20 cellular contexts compared by ENCODE assay signal in the genomic region with DNA sequence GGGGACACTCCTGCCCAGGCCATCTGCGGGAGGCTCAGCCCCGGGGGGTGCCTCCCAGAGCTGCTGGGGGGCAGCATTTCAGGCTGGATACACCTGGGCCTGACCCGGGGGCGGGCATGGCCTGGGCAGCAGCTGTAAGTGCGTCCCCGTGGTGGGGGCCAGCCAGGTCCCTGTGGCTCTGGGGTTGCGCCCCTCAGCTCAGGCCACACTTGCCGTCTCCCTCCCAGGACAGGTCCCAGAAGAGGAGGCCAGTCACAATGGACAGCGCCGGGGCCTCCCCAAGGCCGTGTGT. TPM values are rescaled to one million over a fixed set of nuclear protein-coding genes. Genes with fewer than 3 reads are reported as not detected.
DNase-seq lines count a peak whose midpoint lies in the region; ATAC-seq and TF ChIP-seq lines count a peak whose summit lies in the region.
"Had no signal": no experiment of that assay in that cellular context is flagged by ENCODE, and none has a peak within 500 bp of the region (broad histone marks: within the 10 kb centered on the region; RNA-seq: fewer than 3 reads in every experiment).

No MANE protein-coding gene starts in this region.

- H2AFZ ChIP-seq in neural progenitor cell (replicated peaks), result no peak overlapping the region
- H2AFZ ChIP-seq: GM23248 had no signal

- POLR2A ChIA-PET in HEK293 (lab: Yijun Ruan, JAX), result interaction anchor here (0.9 to 1.0 kb wide), 2 partner anchors 43 to 123 kb away, joined by 3 to 5 read pairs; a partner anchor contains a TSS

- H3K9me3 ChIP-seq in HEK293 (ENCODE audit: control insufficient read depth, insufficient read depth, low read depth, low read length), result no peaks in the 10 kb centered on the region
- no peaks in the 10 kb centered on the region for H3K9me3 ChIP-seq in neural progenitor cell (ENCODE audit: low read depth)
- H3K9me3 ChIP-seq: BLaER1 had no signal

- no peak overlapping the region for H3K4me3 Mint-ChIP-seq in neural progenitor cell
- H3K4me3 Mint-ChIP-seq: B cell; CD4-positive, CD25-positive, alpha-beta regulatory T cell; CD8-positive, alpha-beta memory T cell; HFFc6 had no signal

- CTCF ChIA-PET in HEK293 (lab: Yijun Ruan, JAX), result interaction anchor here (0.9 to 1.2 kb wide), 2 partner anchors 18 to 32 kb away, joined by 3 to 5 read pairs; no protein-coding TSS in a partner anchor

- H3K4me3 ChIP-seq in HEK293 (ENCODE audit: low read depth, low read length) (no peak overlapping the region), neural progenitor cell (no peak overlapping the region)
- H3K4me3 ChIP-seq: BLaER1, GM12878, GM23248 had no signal

- H3K36me3 ChIP-seq in HEK293 (ENCODE audit: control insufficient read depth in 2 of 2, insufficient read depth in 1 of 2, low read length in 2 of 2) (peaks cover 0 to 69% of the 10 kb centered on the region in 2 experiments; a peak in 2 of 3 replicates), neural progenitor cell (no peaks in the 10 kb centered on the region)

- H3K27me3 Mint-ChIP-seq in neural progenitor cell (ENCODE audit: insufficient read depth, low read depth), result no peaks in the 10 kb centered on the region
- H3K27me3 Mint-ChIP-seq: B cell; CD4-positive, CD25-positive, alpha-beta regulatory T cell; CD8-positive, alpha-beta memory T cell had no signal

- H3K79me2 ChIP-seq in neural progenitor cell (ENCODE audit: low read depth), result no peaks in the 10 kb centered on the region

- H3K9me3 Mint-ChIP-seq in neural progenitor cell, result no peaks in the 10 kb centered on the region
- H3K9me3 Mint-ChIP-seq: CD4-positive, CD25-positive, alpha-beta regulatory T cell; CD8-positive, alpha-beta memory T cell; HFFc6 had no signal

- H3K27me3 ChIP-seq in neural progenitor cell, result no peaks in the 10 kb centered on the region
- H3K27me3 ChIP-seq: BLaER1 had no signal

- no peak overlapping the region for H3K9ac ChIP-seq in neural progenitor cell
- H3K9ac ChIP-seq: BLaER1, GM23248 had no signal

- ATAC-seq in GM18858 (IDR thresholded peaks at IDR 0.05; ENCODE audit: unreplicated experiment), result no peak
- ATAC-seq in GM19397 (IDR thresholded peaks at IDR 0.05; ENCODE audit: unreplicated experiment), result no peak
- ATAC-seq: GM12878 had no signal

- peaks cover 34% of the 10 kb centered on the region for H4K20me1 ChIP-seq in neural progenitor cell (ENCODE audit: low read depth)

- peaks cover 5% of the 10 kb centered on the region for H3F3A ChIP-seq in neural progenitor cell (ENCODE audit: low read depth)

- H3K4me1 ChIP-seq in HEK293 (ENCODE audit: control insufficient read depth, insufficient read depth, low read length), result no peaks in the 10 kb centered on the region
- H3K4me1 ChIP-seq in neural progenitor cell, result no peaks in the 10 kb centered on the region

- H3K4me1 Mint-ChIP-seq in neural progenitor cell, result no peaks in the 10 kb centered on the region
- H3K4me1 Mint-ChIP-seq: CD4-positive, CD25-positive, alpha-beta regulatory T cell; CD8-positive, alpha-beta memory T cell had no signal

- peaks cover 2% of the 10 kb centered on the region for H3K36me3 Mint-ChIP-seq in neural progenitor cell
- H3K36me3 Mint-ChIP-seq: CD4-positive, CD25-positive, alpha-beta regulatory T cell had no signal

- TF ChIP-seq CTCF in HEK293 (tag by site-specific recombination; IDR thresholded peaks at IDR 0.05) (no peak), neural progenitor cell (IDR thresholded peaks at IDR 0.05) (no peak)

- no peak for DNase-seq in neural progenitor cell (ENCODE audit: low spot score)
- no peak for DNase-seq in activated naive CD4-positive, alpha-beta T cell (lab: John Stamatoyannopoulos, UW)
- DNase-seq: CD4-positive, CD25-positive, alpha-beta regulatory T cell; DMS 273 treated with DMSO at 0.1 percent for 48 hours; DMS79; EL; GDM1; GM23248; H7; HCEC 1CT; HFFc6 had no signal

- H3K27ac ChIP-seq in HEK293 (ENCODE audit: extremely low read depth, low read depth, low read length) (no peak overlapping the region), cingulate gyrus (ENCODE audit: low read depth, low read length) (peak overlapping the region; percentile 39), neural progenitor cell (peak overlapping the region; percentile 20)
- H3K27ac ChIP-seq: BLaER1, C4-2B, GM23248 had no signal

- H3K27ac Mint-ChIP-seq in neural progenitor cell, result no peak overlapping the region
- H3K27ac Mint-ChIP-seq: B cell; CD4-positive, CD25-positive, alpha-beta regulatory T cell; CD8-positive, alpha-beta memory T cell; HFFc6 had no signal

- H3K4me2 ChIP-seq in neural progenitor cell, result no peak overlapping the region
- H3K4me2 ChIP-seq: BLaER1 had no signal

TF ChIP-seq in HEK293, 187 proteins besides CTCF, POLR2A, EP300 and RAD21:
- TF ChIP-seq, protein P1, sequence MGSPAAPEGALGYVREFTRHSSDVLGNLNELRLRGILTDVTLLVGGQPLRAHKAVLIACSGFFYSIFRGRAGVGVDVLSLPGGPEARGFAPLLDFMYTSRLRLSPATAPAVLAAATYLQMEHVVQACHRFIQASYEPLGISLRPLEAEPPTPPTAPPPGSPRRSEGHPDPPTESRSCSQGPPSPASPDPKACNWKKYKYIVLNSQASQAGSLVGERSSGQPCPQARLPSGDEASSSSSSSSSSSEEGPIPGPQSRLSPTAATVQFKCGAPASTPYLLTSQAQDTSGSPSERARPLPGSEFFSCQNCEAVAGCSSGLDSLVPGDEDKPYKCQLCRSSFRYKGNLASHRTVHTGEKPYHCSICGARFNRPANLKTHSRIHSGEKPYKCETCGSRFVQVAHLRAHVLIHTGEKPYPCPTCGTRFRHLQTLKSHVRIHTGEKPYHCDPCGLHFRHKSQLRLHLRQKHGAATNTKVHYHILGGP (tag by site-specific recombination; IDR thresholded peaks at IDR 0.05), result no peak
- TF ChIP-seq ZNF843 (tag by site-specific recombination; IDR thresholded peaks at IDR 0.05), result no peak
- peak; percentile 71 for TF ChIP-seq GLIS1 (tag by site-specific recombination; IDR thresholded peaks at IDR 0.05)
- TF ChIP-seq, protein P2, sequence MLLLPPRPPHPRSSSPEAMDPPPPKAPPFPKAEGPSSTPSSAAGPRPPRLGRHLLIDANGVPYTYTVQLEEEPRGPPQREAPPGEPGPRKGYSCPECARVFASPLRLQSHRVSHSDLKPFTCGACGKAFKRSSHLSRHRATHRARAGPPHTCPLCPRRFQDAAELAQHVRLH (tag by site-specific recombination; IDR thresholded peaks at IDR 0.05), result no peak
- no peak for TF ChIP-seq ZNF302 (tag by site-specific recombination; IDR thresholded peaks at IDR 0.05; ENCODE audit: low read depth)
- TF ChIP-seq SCRT2 (tag by site-specific recombination; IDR thresholded peaks at IDR 0.05), result 0 out of 2 replicates have a peak, but pooled peaks have one; percentile 15
- TF ChIP-seq, protein P3, sequence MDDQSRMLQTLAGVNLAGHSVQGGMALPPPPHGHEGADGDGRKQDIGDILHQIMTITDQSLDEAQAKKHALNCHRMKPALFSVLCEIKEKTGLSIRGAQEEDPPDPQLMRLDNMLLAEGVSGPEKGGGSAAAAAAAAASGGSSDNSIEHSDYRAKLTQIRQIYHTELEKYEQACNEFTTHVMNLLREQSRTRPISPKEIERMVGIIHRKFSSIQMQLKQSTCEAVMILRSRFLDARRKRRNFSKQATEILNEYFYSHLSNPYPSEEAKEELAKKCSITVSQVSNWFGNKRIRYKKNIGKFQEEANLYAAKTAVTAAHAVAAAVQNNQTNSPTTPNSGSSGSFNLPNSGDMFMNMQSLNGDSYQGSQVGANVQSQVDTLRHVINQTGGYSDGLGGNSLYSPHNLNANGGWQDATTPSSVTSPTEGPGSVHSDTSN (CRISPR knock-in tag; IDR thresholded peaks at IDR 0.05), result no peak
- TF ChIP-seq, protein P4, sequence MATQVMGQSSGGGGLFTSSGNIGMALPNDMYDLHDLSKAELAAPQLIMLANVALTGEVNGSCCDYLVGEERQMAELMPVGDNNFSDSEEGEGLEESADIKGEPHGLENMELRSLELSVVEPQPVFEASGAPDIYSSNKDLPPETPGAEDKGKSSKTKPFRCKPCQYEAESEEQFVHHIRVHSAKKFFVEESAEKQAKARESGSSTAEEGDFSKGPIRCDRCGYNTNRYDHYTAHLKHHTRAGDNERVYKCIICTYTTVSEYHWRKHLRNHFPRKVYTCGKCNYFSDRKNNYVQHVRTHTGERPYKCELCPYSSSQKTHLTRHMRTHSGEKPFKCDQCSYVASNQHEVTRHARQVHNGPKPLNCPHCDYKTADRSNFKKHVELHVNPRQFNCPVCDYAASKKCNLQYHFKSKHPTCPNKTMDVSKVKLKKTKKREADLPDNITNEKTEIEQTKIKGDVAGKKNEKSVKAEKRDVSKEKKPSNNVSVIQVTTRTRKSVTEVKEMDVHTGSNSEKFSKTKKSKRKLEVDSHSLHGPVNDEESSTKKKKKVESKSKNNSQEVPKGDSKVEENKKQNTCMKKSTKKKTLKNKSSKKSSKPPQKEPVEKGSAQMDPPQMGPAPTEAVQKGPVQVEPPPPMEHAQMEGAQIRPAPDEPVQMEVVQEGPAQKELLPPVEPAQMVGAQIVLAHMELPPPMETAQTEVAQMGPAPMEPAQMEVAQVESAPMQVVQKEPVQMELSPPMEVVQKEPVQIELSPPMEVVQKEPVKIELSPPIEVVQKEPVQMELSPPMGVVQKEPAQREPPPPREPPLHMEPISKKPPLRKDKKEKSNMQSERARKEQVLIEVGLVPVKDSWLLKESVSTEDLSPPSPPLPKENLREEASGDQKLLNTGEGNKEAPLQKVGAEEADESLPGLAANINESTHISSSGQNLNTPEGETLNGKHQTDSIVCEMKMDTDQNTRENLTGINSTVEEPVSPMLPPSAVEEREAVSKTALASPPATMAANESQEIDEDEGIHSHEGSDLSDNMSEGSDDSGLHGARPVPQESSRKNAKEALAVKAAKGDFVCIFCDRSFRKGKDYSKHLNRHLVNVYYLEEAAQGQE (tag by site-specific recombination; IDR thresholded peaks at IDR 0.05), result peak; percentile 37; the same call in 1 of the 2 replicates
- no peak for TF ChIP-seq SETDB1 (IDR thresholded peaks at IDR 0.05; ENCODE audit: insufficient read length, low read length)
- TF ChIP-seq ZNF777 (tag by site-specific recombination; IDR thresholded peaks at IDR 0.05; ENCODE audit: borderline replicate concordance), result no peak

RNA-seq across cellular contexts. Expression of a gene that starts 11.6 kb away (rescaled TPM):
- total RNA-seq in neural progenitor cell (ENCODE audit: low replicate concordance), result 1.2 and 17.8 TPM in 2 replicates
- total RNA-seq: B cell had no signal

RNA-seq across cellular contexts. Expression of a gene that starts 15.4 kb away (rescaled TPM):
- total RNA-seq in neural progenitor cell (ENCODE audit: low replicate concordance), result 7.1 and 52.0 TPM in 2 replicates

RNA-seq across cellular contexts. Expression of a gene that starts 20.6 kb away (rescaled TPM):
- total RNA-seq in neural progenitor cell (ENCODE audit: low replicate concordance), result 27.4 and 67.3 TPM in 2 replicates

RNA-seq across cellular contexts. Expression of a gene that starts 22.2 kb away (rescaled TPM):
- 16.1 and 51.3 TPM in 2 replicates for total RNA-seq in neural progenitor cell (ENCODE audit: low replicate concordance)

RNA-seq across cellular contexts. Expression of a gene that starts 43.0 kb away (rescaled TPM):
- 395 and 737 TPM in 2 replicates for total RNA-seq in neural progenitor cell (ENCODE audit: low replicate concordance)
